ENCODE assay signal across 21 cellular contexts in the genomic region with DNA sequence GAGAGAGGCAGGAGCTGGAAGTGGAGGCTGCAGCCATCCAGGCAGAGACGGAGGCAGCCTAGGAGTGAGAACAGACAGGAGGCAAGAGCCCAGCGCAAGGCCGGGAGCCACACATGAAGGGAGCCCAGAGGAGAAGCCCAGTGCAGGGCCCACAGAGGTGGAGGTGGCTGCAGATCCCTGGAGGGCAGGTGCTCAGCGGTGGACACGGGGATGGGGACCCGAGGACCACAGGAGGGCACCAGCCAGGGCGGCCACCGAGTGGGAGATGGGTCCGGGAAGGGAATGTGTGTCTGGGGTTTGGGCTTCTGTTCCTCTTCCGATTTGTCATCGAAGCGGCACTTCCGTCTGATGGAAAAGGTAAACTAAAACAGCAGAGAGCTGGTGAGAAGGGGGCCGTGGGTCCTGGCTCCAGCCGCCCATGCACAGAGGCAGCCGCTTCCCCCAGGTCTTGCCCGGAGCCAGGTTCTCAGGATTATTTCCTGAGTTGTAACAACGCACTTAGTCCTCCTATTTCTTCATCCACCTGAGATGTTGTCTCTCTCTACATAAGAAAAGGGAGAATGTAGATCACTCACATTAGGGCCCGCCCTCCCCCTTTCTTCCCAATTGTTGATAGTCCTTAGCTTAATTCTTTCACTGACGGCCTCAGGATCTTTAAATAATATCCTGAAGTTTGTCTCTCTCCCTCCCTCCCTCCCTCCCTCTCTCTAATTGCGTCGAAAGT.
DNase-seq lines count a peak whose midpoint lies in the region; ATAC-seq, FAIRE-seq and TF ChIP-seq lines count a peak whose summit lies in the region.
"Had no signal": no experiment of that assay in that cellular context is flagged by ENCODE, and none has a peak within 500 bp of the region (broad histone marks: within the 10 kb centered on the region; RNA-seq: fewer than 3 reads in every experiment).

No MANE protein-coding gene starts in this region.

- H3K4me3 Mint-ChIP-seq in type B pancreatic cell = no peak overlapping the region
- H3K4me3 Mint-ChIP-seq: activated naive CD8-positive, alpha-beta T cell treated with anti-CD3 and anti-CD28 coated beads for 36 hours; activated T-helper 1 cell treated with anti-CD3 and anti-CD28 coated beads, Interleukin-12 subunit alpha, Interleukin-12 subunit beta, Interleukin-2, Interleukin-4 antibody, amounts not matched to agents 30 ng/mL and 10 ng/mL and 1 ng/mL, durations not matched to agents 14 hours and 24 hours and 36 hours; CD4-positive, alpha-beta T cell; stimulated activated naive CD8-positive, alpha-beta T cell treated with anti-CD3 and anti-CD28 coated beads, Interleukin-15, Interleukin-2, amounts not matched to agents 100 ng/mL and 50 ng/mL, for 24 hours had no signal

- H4K5ac ChIP-seq in H1 (ENCODE audit: insufficient read length, low read depth, low read length) = peak overlapping the region; percentile 25

- no peaks in the 10 kb centered on the region for H3K79me2 ChIP-seq in H1 (ENCODE audit: control insufficient read depth in 1 of 2, insufficient read depth in 2 of 2, low read length in 2 of 2)

- POLR2A ChIA-PET in H1 (lab: Charles Lee; ENCODE audit: partially characterized antibody) = interaction anchor here (0.8 kb wide), 1 partner anchor 24 kb away, joined by 3 read pairs; no protein-coding TSS in a partner anchor

- intact Hi-C loops in Right ventricle myocardium inferior (cut with DNase I) (no loop called here), right cardiac atrium (cut with DNase I) (no loop called here), aorta (cut with DNase I) (no loop called here)

- peaks cover 9% of the 10 kb centered on the region for H3K4me1 Mint-ChIP-seq in type B pancreatic cell (ENCODE audit: unreplicated experiment)

- H2AFZ ChIP-seq in H1 (ENCODE audit: low read length) (peak overlapping the region; percentile 18; the same call in 1 of the 2 replicates), neuronal stem cell (ENCODE audit: low read length) (peak overlapping the region; percentile 43)
- H2AFZ ChIP-seq: PC-9 had no signal

- H3K14ac ChIP-seq in H1 (ENCODE audit: insufficient read length) (no peak overlapping the region), neuronal stem cell (ENCODE audit: low read length) (no peak overlapping the region)

- DNase-seq in Right ventricle myocardium inferior (ENCODE audit: missing footprints) (peak; percentile 55), right cardiac atrium (no peak), H1 (ENCODE audit: low read depth in 1 of 2, low spot score in 2 of 2) (no peak), neuronal stem cell (ENCODE audit: low spot score) (no peak), aorta (peak; percentile 33 to 70), pons (ENCODE audit: low spot score) (no peak), type B pancreatic cell (ENCODE audit: extremely low spot score, unreplicated experiment) (no peak), COR-L47 (lab: John Stamatoyannopoulos, UW) (no peak)
- DNase-seq: ACHN; activated naive CD8-positive, alpha-beta T cell treated with anti-CD3 and anti-CD28 coated beads for 36 hours; brain microvascular endothelial cell; foreskin keratinocyte; NCI-H187 treated with DMSO at 0.1 percent for 48 hours; PC-9; stimulated activated CD4-positive, alpha-beta T cell treated with anti-CD3 and anti-CD28 coated beads, Interleukin-2, amount 100 ng/mL, for 24 hours; T-helper 9 cell had no signal

- no peak overlapping the region for H3K56ac ChIP-seq in H1 (replicated peaks; ENCODE audit: insufficient read length, low read depth, low read length)

- H3K4me2 ChIP-seq in H1 (ENCODE audit: insufficient read depth in 1 of 2, low read depth in 2 of 2, low read length in 2 of 2) (peak overlapping the region; percentile 43 to 50; a peak in 2 of 4 replicates), neuronal stem cell (ENCODE audit: insufficient read depth, low read length, poor library complexity, severe bottlenecking) (peak overlapping the region; percentile 12)
- H3K4me2 ChIP-seq: PC-9 had no signal

- no peak overlapping the region for H3K9ac ChIP-seq in H1 (replicated peaks in 1 of 4; ENCODE audit: extremely low read depth in 1 of 4, low read depth in 3 of 4, low read length in 3 of 4)
- no peak overlapping the region for H3K9ac ChIP-seq in neuronal stem cell (ENCODE audit: low read depth, low read length, poor library complexity)

- H3K27me3 Mint-ChIP-seq in type B pancreatic cell = peaks cover 12% of the 10 kb centered on the region

- no peaks in the 10 kb centered on the region for H3K9me3 Mint-ChIP-seq in type B pancreatic cell
- H3K9me3 Mint-ChIP-seq: activated naive CD8-positive, alpha-beta T cell treated with anti-CD3 and anti-CD28 coated beads for 36 hours; activated T-helper 1 cell treated with anti-CD3 and anti-CD28 coated beads, Interleukin-12 subunit alpha, Interleukin-12 subunit beta, Interleukin-2, Interleukin-4 antibody, amounts not matched to agents 30 ng/mL and 10 ng/mL and 1 ng/mL, durations not matched to agents 14 hours and 24 hours and 36 hours; CD4-positive, alpha-beta T cell; stimulated activated naive CD8-positive, alpha-beta T cell treated with anti-CD3 and anti-CD28 coated beads, Interleukin-15, Interleukin-2, amounts not matched to agents 100 ng/mL and 50 ng/mL, for 24 hours had no signal

- H4K8ac ChIP-seq in H1 (ENCODE audit: extremely low read depth, insufficient read depth, low read length) (peak overlapping the region; percentile 87; the same call in 1 of the 2 replicates), neuronal stem cell (ENCODE audit: low read depth, low read length) (peak overlapping the region; percentile 4)

- H2BK20ac ChIP-seq in H1 (ENCODE audit: low read length) = 0 out of 2 replicates have a peak overlapping the region, but pooled peaks have one; percentile 80

- H2BK12ac ChIP-seq in H1 (ENCODE audit: low read depth, low read length) (peak overlapping the region; percentile 95; the same call in 1 of the 2 replicates), neuronal stem cell (ENCODE audit: low read length) (no peak overlapping the region)

- CTCF ChIA-PET in H1 (lab: Charles Lee; ENCODE audit: partially characterized antibody) = interaction anchor here (1.2 kb wide), 1 partner anchor 37 kb away, joined by 3 read pairs; no protein-coding TSS in a partner anchor

- H3K4me3 ChIP-seq in right cardiac atrium (ENCODE audit: low read length) (no peak overlapping the region), H1 (ENCODE audit: extremely low read depth in 1 of 4, insufficient read depth in 2 of 4, low read depth in 3 of 4, low read length in 4 of 4) (no peak overlapping the region), neuronal stem cell (ENCODE audit: low read length in 2 of 2) (peak overlapping the region in 1 of 2 donors; percentile 26), aorta (ENCODE audit: low read length in 2 of 2) (no peak overlapping the region)
- H3K4me3 ChIP-seq: mucosa of descending colon, PC-9, right lobe of liver had no signal

- ATAC-seq in Right ventricle myocardium inferior (no peak), right cardiac atrium (no peak), aorta (ENCODE audit: low FRiP score) (no peak)
- ATAC-seq: foreskin keratinocyte had no signal

- H3K79me1 ChIP-seq in H1 (ENCODE audit: low read depth, low read length) = no peaks in the 10 kb centered on the region
- peaks cover 2% of the 10 kb centered on the region for H3K79me1 ChIP-seq in neuronal stem cell (ENCODE audit: low read depth, low read length)

- TF ChIP-seq EP300 in H1 (IDR thresholded peaks at IDR 0.05; ENCODE audit: borderline replicate concordance in 1 of 2, low read depth in 2 of 2, low read length in 2 of 2) = no peak

- peak overlapping the region; percentile 78 for H3K18ac ChIP-seq in H1 (ENCODE audit: extremely low read depth, low read length)
- peak overlapping the region; percentile 78 for H3K18ac ChIP-seq in neuronal stem cell (ENCODE audit: low read length)

- no peak overlapping the region for H3K27ac Mint-ChIP-seq in type B pancreatic cell
- H3K27ac Mint-ChIP-seq: activated naive CD8-positive, alpha-beta T cell treated with anti-CD3 and anti-CD28 coated beads for 36 hours; activated T-helper 1 cell treated with anti-CD3 and anti-CD28 coated beads, Interleukin-12 subunit alpha, Interleukin-12 subunit beta, Interleukin-2, Interleukin-4 antibody, amounts not matched to agents 30 ng/mL and 10 ng/mL and 1 ng/mL, durations not matched to agents 14 hours and 24 hours and 36 hours; CD4-positive, alpha-beta T cell; stimulated activated naive CD8-positive, alpha-beta T cell treated with anti-CD3 and anti-CD28 coated beads, Interleukin-15, Interleukin-2, amounts not matched to agents 100 ng/mL and 50 ng/mL, for 24 hours had no signal

- no peak for TF ChIP-seq CTCF in H1 (IDR thresholded peaks at IDR 0.05; ENCODE audit: control extremely low read depth in 1 of 3, insufficient read depth in 1 of 3, low read depth in 1 of 3, low read length in 3 of 3)
- TF ChIP-seq CTCF in type B pancreatic cell (conservative IDR thresholded peaks at IDR 0.05) = no peak

- H3K27me3 ChIP-seq in right cardiac atrium (ENCODE audit: control insufficient read depth, insufficient read depth) (no peaks in the 10 kb centered on the region), H1 (replicated peaks in 1 of 4; ENCODE audit: control insufficient read depth in 3 of 4, extremely low read depth in 1 of 4, insufficient read depth in 3 of 4, low read length in 3 of 4) (peaks cover 0 to 13% (median 9%) of the 10 kb centered on the region in 4 experiments; a peak in 4 of 7 replicates), neuronal stem cell (ENCODE audit: control insufficient read depth in 3 of 3, insufficient read depth in 3 of 3, low read depth in 1 of 3, low read length in 3 of 3) (peaks cover 0 to 55% (median 18%) of the 10 kb centered on the region in 3 experiments), aorta (ENCODE audit: control insufficient read depth in 1 of 2, insufficient read depth in 2 of 2, low read length in 1 of 2) (no peaks in the 10 kb centered on the region)
- H3K27me3 ChIP-seq: brain microvascular endothelial cell, foreskin keratinocyte, right lobe of liver had no signal

- no peaks in the 10 kb centered on the region for H4K20me1 ChIP-seq in H1 (replicated peaks in 1 of 2; ENCODE audit: control insufficient read depth in 1 of 2, insufficient read depth in 2 of 2, low read length in 2 of 2)

- TF ChIP-seq POLR2A in H1 (IDR thresholded peaks at IDR 0.05; ENCODE audit: control extremely low read depth in 1 of 2, low read depth in 2 of 2, low read length in 2 of 2) = no peak

- H4K91ac ChIP-seq in H1 (replicated peaks; ENCODE audit: insufficient read length, low read length) = peak overlapping the region; percentile 91
- H4K91ac ChIP-seq in neuronal stem cell (ENCODE audit: low read depth, low read length, poor library complexity) = no peak overlapping the region

- H2BK120ac ChIP-seq in H1 (replicated peaks; ENCODE audit: low read depth, low read length) (peak overlapping the region; percentile 36), neuronal stem cell (ENCODE audit: low read depth, low read length) (no peak overlapping the region)

- H2AK5ac ChIP-seq in H1 (ENCODE audit: low read depth, low read length) (no peak overlapping the region), neuronal stem cell (ENCODE audit: low read depth, low read length) (no peak overlapping the region)

- H2BK5ac ChIP-seq in H1 (ENCODE audit: low read depth, low read length) = peak overlapping the region; percentile 71; the same call in 1 of the 2 replicates
- H2BK5ac ChIP-seq in neuronal stem cell (ENCODE audit: low read length) = no peak overlapping the region

- no peaks in the 10 kb centered on the region for H3K4me1 ChIP-seq in right cardiac atrium (ENCODE audit: control insufficient read depth, insufficient read depth, low read length)
- H3K4me1 ChIP-seq in H1 (replicated peaks in 1 of 4; ENCODE audit: control insufficient read depth in 3 of 4, insufficient read depth in 4 of 4, low read length in 3 of 4) = peaks cover 0 to 25% (median 10%) of the 10 kb centered on the region in 4 experiments; a peak in 6 of 7 replicates
- peaks cover 6 to 19% of the 10 kb centered on the region in 2 donors for H3K4me1 ChIP-seq in neuronal stem cell (ENCODE audit: control insufficient read depth in 2 of 2, insufficient read depth in 1 of 2, low read depth in 1 of 2, low read length in 2 of 2)
- H3K4me1 ChIP-seq in aorta (ENCODE audit: control insufficient read depth in 1 of 2, insufficient read depth in 2 of 2, low read length in 2 of 2) = no peaks in the 10 kb centered on the region
- H3K4me1 ChIP-seq: foreskin keratinocyte had no signal

- H3K4ac ChIP-seq in H1 (replicated peaks; ENCODE audit: insufficient read length, low read depth, low read length) (no peak overlapping the region), neuronal stem cell (ENCODE audit: low read length) (no peak overlapping the region)

- H2BK15ac ChIP-seq in H1 (ENCODE audit: low read length) (peak overlapping the region; percentile 36), neuronal stem cell (ENCODE audit: low read length) (no peak overlapping the region)

- no peak overlapping the region for H3K27ac ChIP-seq in right cardiac atrium (ENCODE audit: low read length)
- no peak overlapping the region for H3K27ac ChIP-seq in H1 (ENCODE audit: low read depth, low read length)
- no peak overlapping the region for H3K27ac ChIP-seq in neuronal stem cell (replicated peaks; ENCODE audit: low read length)
- H3K27ac ChIP-seq in aorta (ENCODE audit: low read depth in 1 of 2, low read length in 2 of 2) = no peak overlapping the region
- H3K27ac ChIP-seq: brain microvascular endothelial cell, foreskin keratinocyte, PC-9, right lobe of liver had no signal

- no peak overlapping the region for H3K23ac ChIP-seq in H1 (ENCODE audit: insufficient read length)
- no peak overlapping the region for H3K23ac ChIP-seq in neuronal stem cell (ENCODE audit: low read depth, low read length, poor library complexity)

- H3K36me3 Mint-ChIP-seq in type B pancreatic cell = no peaks in the 10 kb centered on the region
- H3K36me3 Mint-ChIP-seq: activated naive CD8-positive, alpha-beta T cell treated with anti-CD3 and anti-CD28 coated beads for 36 hours had no signal

- 68% methylated on average over 22 of the region's 22 CpGs for WGBS in right cardiac atrium
- WGBS in H1 (ENCODE audit: extremely low coverage in 1 of 2, insufficient coverage in 1 of 2, insufficient read length in 1 of 2, insufficient replicate concordance in 2 of 2, low coverage in 1 of 2, low lambda C conversion rate in 2 of 2, missing lambda C conversion rate in 1 of 2), 2 experiments = 83% methylated on average over 14 of the region's 22 CpGs; no CpG with 5 or more reads in 1 of the 2 experiments
- no CpG with 5 or more reads among the region's 22 CpGs for WGBS in neuronal stem cell (ENCODE audit: extremely low coverage in 2 of 2, insufficient read length in 2 of 2, insufficient replicate concordance in 1 of 2), 2 donors
- 80 to 82% methylated on average over 21 to 22 of the region's 22 CpGs for WGBS in aorta, 2 donors

- H3K9me3 ChIP-seq in right cardiac atrium (ENCODE audit: control insufficient read depth, low read length) = no peaks in the 10 kb centered on the region
- H3K9me3 ChIP-seq in H1 (ENCODE audit: insufficient read depth in 2 of 2, low read depth in 1 of 2, low read length in 1 of 2) = no peaks in the 10 kb centered on the region; a peak in 1 of 4 replicates
- H3K9me3 ChIP-seq in neuronal stem cell (replicated peaks in 1 of 2; ENCODE audit: control insufficient read depth in 2 of 2, insufficient read depth in 1 of 2, low read depth in 1 of 2, low read length in 2 of 2) = peaks cover 0 to 5% of the 10 kb centered on the region in 2 donors
- no peaks in the 10 kb centered on the region for H3K9me3 ChIP-seq in aorta (ENCODE audit: control insufficient read depth, low read length)
- H3K9me3 ChIP-seq: mucosa of descending colon, right lobe of liver had no signal

- no peak for TF ChIP-seq RAD21 in H1 (IDR thresholded peaks at IDR 0.05 in 1 of 2, conservative IDR thresholded peaks at IDR 0.05 in 1 of 2; ENCODE audit: low read depth in 2 of 2, low read length in 2 of 2)

- no peaks in the 10 kb centered on the region for H3K23me2 ChIP-seq in H1 (ENCODE audit: low read depth, low read length)

- H3K36me3 ChIP-seq in H1 (ENCODE audit: control insufficient read depth in 2 of 4, insufficient read depth in 4 of 4, low read length in 3 of 4) = no peaks in the 10 kb centered on the region
- H3K36me3 ChIP-seq in neuronal stem cell (replicated peaks in 1 of 2; ENCODE audit: control insufficient read depth in 2 of 2, insufficient read depth in 2 of 2, low read length in 2 of 2) = no peaks in the 10 kb centered on the region
- H3K36me3 ChIP-seq in aorta (ENCODE audit: control insufficient read depth in 1 of 2, insufficient read depth in 2 of 2, low read length in 1 of 2) = no peaks in the 10 kb centered on the region
- H3K36me3 ChIP-seq: brain microvascular endothelial cell, right lobe of liver had no signal

- FAIRE-seq in H1 (lab: Jason Lieb, UNC) = no peak

Comparison
In these comparisons a context has a peak if more than half of its experiments do, and no peak if none do; other contexts are left out.
1. DNase-seq: peak in Right ventricle myocardium inferior (single experiment) and aorta (2 of 2); none in right cardiac atrium (0 of 3), H1 (0 of 2), neuronal stem cell (single experiment), pons (single experiment), type B pancreatic cell (single experiment) and COR-L47 (single experiment).